27 cellular contexts compared by ENCODE assay signal in the genomic region with DNA sequence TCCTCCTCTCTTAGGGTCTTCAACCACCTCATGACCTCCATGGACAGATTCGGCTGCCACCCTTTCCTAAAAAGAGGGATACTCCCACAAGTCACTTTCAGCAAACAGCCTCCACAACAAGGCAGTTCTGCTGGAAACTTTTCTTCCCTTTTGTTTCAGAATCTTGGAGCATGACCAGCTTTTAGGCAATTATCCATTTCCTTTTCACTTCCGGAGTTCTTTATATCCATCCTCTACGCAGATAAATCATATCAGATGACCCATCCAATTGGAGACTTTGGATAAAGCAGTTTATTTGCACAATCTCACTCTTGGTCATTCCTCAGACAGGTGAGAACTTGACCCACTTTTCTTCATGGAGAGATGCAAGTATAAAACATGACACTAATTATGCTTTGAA.
"Had no signal": no experiment of that assay in that cellular context is flagged by ENCODE, and none has a peak within 500 bp of the region (broad histone marks: within the 10 kb centered on the region; RNA-seq: fewer than 3 reads in every experiment).

No MANE protein-coding gene starts in this region.

- DNase-seq: activated B cell treated with CpG ODN at 0.5 μM for 24 hours; activated CD4-positive, alpha-beta memory T cell treated with anti-CD3 and anti-CD28 coated beads for 36 hours; activated CD4-positive, alpha-beta T cell treated with anti-CD3 and anti-CD28 coated beads for 4 hours; activated CD4-positive, alpha-beta T cell treated with anti-CD3 and anti-CD28 coated beads, Interleukin-2, amount 10 ng/mL, durations not matched to agents 24 days and 14 days; activated CD4-positive, alpha-beta T cell treated with anti-CD3 and anti-CD28 coated beads, Interleukin-2, amount 50 U/mL, for 1 hour; activated CD4-positive, alpha-beta T cell treated with anti-CD3 and anti-CD28 coated beads, Interleukin-2, amount 50 U/mL, for 4 hours; activated CD4-positive, CD25-positive, alpha-beta regulatory T cell treated with anti-CD3 and anti-CD28 coated beads, Interleukin-2, amount 50 U/mL, for 72 hours; activated CD8-positive, alpha-beta memory T cell treated with anti-CD3 and anti-CD28 coated beads, Interleukin-2, amount 50 U/mL, for 4 hours; activated CD8-positive, alpha-beta T cell treated with anti-CD3 and anti-CD28 coated beads for 36 hours; activated effector memory CD4-positive, alpha-beta T cell treated with anti-CD3 and anti-CD28 coated beads, Interleukin-2, amount 50 U/mL, for 16 hours; activated gamma-delta T cell treated with Interleukin-2 at 50 U/mL for 16 hours; activated naive CD4-positive, alpha-beta T cell; activated naive CD4-positive, alpha-beta T cell treated with anti-CD3 and anti-CD28 coated beads for 36 hours; activated naive CD4-positive, alpha-beta T cell treated with anti-CD3 and anti-CD28 coated beads, Interleukin-2, amount 50 U/mL, for 16 hours; activated naive CD8-positive, alpha-beta T cell treated with anti-CD3 and anti-CD28 coated beads for 36 hours; activated T-cell treated with anti-CD3 and anti-CD28 coated beads for 4 hours; activated T-cell treated with anti-CD3 and anti-CD28 coated beads, Interleukin-2, amount 50 U/mL, for 1 hour; activated T-cell treated with anti-CD3 and anti-CD28 coated beads, Interleukin-2, amount 50 U/mL, for 4 hours; activated T-cell treated with anti-CD3 and anti-CD28 coated beads, Interleukin-2, amount 50 U/mL, for 72 hours; adrenal gland; amniotic stem cell; aorta; central memory CD4-positive, alpha-beta T cell; T-helper 2 cell; T-helper 9 cell had no signal

- ATAC-seq: activated CD8-positive, alpha-beta T cell treated with anti-CD3 and anti-CD28 coated beads for 36 hours; activated naive CD4-positive, alpha-beta T cell treated with anti-CD3 and anti-CD28 coated beads, Interleukin-2, amount 50 U/mL, for 72 hours; activated T-cell treated with anti-CD3 and anti-CD28 coated beads, Interleukin-2, amount 50 U/mL, for 4 hours; activated T-cell treated with anti-CD3 and anti-CD28 coated beads, Interleukin-2, amount 50 U/mL, for 72 hours; activated T-helper 17 cell treated with anti-CD3 and anti-CD28 coated beads, Interleukin-2, amount 50 U/mL, for 72 hours had no signal
